Comparison of ENCODE assay signal across 12 cellular contexts in the genomic region with DNA sequence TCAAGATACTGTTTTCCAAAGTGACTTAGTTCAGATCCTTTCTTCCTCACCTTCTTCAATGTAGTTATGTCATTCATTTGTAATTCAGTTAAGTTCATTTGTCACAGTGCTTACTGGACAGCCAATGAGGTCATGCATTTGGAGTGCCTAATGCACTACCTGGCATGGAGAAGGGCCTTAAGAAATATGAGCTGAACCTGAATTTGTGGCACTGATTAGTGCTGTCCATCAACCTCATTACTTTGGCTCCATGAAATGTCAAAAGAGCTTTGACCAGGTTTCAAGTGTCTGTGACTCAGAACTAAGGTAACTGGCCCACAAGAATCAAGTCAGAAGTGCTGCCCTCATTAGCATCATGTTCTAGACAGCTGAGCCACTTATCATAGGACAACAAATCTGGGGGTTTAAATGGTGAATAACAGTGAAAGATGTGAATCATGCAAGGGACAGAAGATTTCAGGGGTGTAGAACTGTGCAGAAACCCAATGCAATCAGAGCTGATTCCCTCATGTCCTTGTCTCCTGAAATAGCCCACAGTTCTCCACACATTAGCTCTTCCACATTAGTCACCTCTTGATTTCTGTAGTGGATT. TPM values are rescaled to one million over a fixed set of nuclear protein-coding genes. Genes with fewer than 3 reads are reported as not detected.
DNase-seq lines count a peak whose midpoint lies in the region; ATAC-seq lines count a peak whose summit lies in the region.
"Had no signal": no experiment of that assay in that cellular context is flagged by ENCODE, and none has a peak within 500 bp of the region (broad histone marks: within the 10 kb centered on the region; RNA-seq: fewer than 3 reads in every experiment).

No MANE protein-coding gene starts in this region.

- peak; percentile 35 for ATAC-seq in GM21737 (IDR thresholded peaks at IDR 0.05; ENCODE audit: unreplicated experiment)
- ATAC-seq in HG03432 (IDR thresholded peaks at IDR 0.05; ENCODE audit: unreplicated experiment): peak; percentile 66
- peak; percentile 26 for ATAC-seq in naive thymus-derived CD4-positive, alpha-beta T cell

- no peaks in the 10 kb centered on the region for H3K9me3 Mint-ChIP-seq in naive thymus-derived CD4-positive, alpha-beta T cell
- H3K9me3 Mint-ChIP-seq: endodermal cell had no signal

- H3K27me3 ChIP-seq in naive thymus-derived CD4-positive, alpha-beta T cell (ENCODE audit: control insufficient read depth in 2 of 2, insufficient read depth in 2 of 2, low read length in 2 of 2): no peaks in the 10 kb centered on the region
- H3K27me3 ChIP-seq: transverse colon had no signal

- no peak overlapping the region for H3K4me3 Mint-ChIP-seq in naive thymus-derived CD4-positive, alpha-beta T cell
- H3K4me3 Mint-ChIP-seq: endodermal cell had no signal

- H3K27ac Mint-ChIP-seq in naive thymus-derived CD4-positive, alpha-beta T cell: no peak overlapping the region
- H3K27ac Mint-ChIP-seq: endodermal cell had no signal

- H3K4me1 Mint-ChIP-seq in naive thymus-derived CD4-positive, alpha-beta T cell: peaks cover 9 to 34% (median 24%) of the 10 kb centered on the region in 7 donors
- H3K4me1 Mint-ChIP-seq: endodermal cell had no signal

- intact Hi-C loops in naive thymus-derived CD4-positive, alpha-beta T cell (cut with micrococcal nuclease): no loop called here

- POLR2A ChIA-PET in naive thymus-derived CD4-positive, alpha-beta T cell (lab: Charles Lee): interaction anchor here (1.7 kb wide), 1 partner anchor 9 kb away, joined by 4 read pairs; no protein-coding TSS in a partner anchor

- H3K36me3 Mint-ChIP-seq in naive thymus-derived CD4-positive, alpha-beta T cell: peaks cover 0 to 4% (median 0%) of the 10 kb centered on the region in 5 donors

- no peak overlapping the region for H3K4me3 ChIP-seq in naive thymus-derived CD4-positive, alpha-beta T cell (ENCODE audit: low read length)
- H3K4me3 ChIP-seq: transverse colon had no signal

- no peaks in the 10 kb centered on the region for H3K9me3 ChIP-seq in naive thymus-derived CD4-positive, alpha-beta T cell (ENCODE audit: control insufficient read depth in 2 of 3, low read length in 3 of 3)
- H3K9me3 ChIP-seq: transverse colon had no signal

- peaks cover 0 to 3% of the 10 kb centered on the region in 2 donors for H3K4me1 ChIP-seq in naive thymus-derived CD4-positive, alpha-beta T cell (ENCODE audit: control insufficient read depth in 2 of 2, insufficient read depth in 2 of 2, low read length in 2 of 2)
- H3K4me1 ChIP-seq: transverse colon had no signal

- no peaks in the 10 kb centered on the region for H3K27me3 Mint-ChIP-seq in naive thymus-derived CD4-positive, alpha-beta T cell

- DNase-seq in DMS 273 (lab: John Stamatoyannopoulos, UW; ENCODE audit: unreplicated experiment) (peak; percentile 28), DMS 273 treated with DMSO at 0.1 percent for 48 hours (lab: John Stamatoyannopoulos, UW) (no peak), NCI-H146 (lab: John Stamatoyannopoulos, UW) (no peak), NCI-H187 treated with DMSO at 0.1 percent for 48 hours (lab: John Stamatoyannopoulos, UW) (no peak)
- no peak for DNase-seq in naive thymus-derived CD4-positive, alpha-beta T cell
- DNase-seq in activated CD8-positive, alpha-beta memory T cell treated with anti-CD3 and anti-CD28 coated beads, Interleukin-2, amount 50 U/mL, for 48 hours: no peak
- DNase-seq: endodermal cell, Right ventricle myocardium superior, transverse colon had no signal

- no peaks in the 10 kb centered on the region for H3K36me3 ChIP-seq in naive thymus-derived CD4-positive, alpha-beta T cell (ENCODE audit: control insufficient read depth in 2 of 3, insufficient read depth in 3 of 3, low read length in 3 of 3)
- H3K36me3 ChIP-seq: transverse colon had no signal

- H3K27ac ChIP-seq in naive thymus-derived CD4-positive, alpha-beta T cell (ENCODE audit: low read depth, low read length): no peak overlapping the region
- H3K27ac ChIP-seq: 22Rv1, transverse colon had no signal

- CTCF ChIA-PET in naive thymus-derived CD4-positive, alpha-beta T cell (lab: Charles Lee): no interaction called here

RNA-seq across cellular contexts. Expression of a gene that starts 38.5 kb away (rescaled TPM):
- total RNA-seq in naive thymus-derived CD4-positive, alpha-beta T cell: 10 to 100 TPM in 1 of 5 experiments, 1 to 10 TPM in 4; 3.4 to 12.3 (median 4.5) TPM
- 10 to 100 TPM in 1 of 2 donors, 1 to 10 TPM in 1; 6.6 to 11.5 TPM for polyA plus RNA-seq in naive thymus-derived CD4-positive, alpha-beta T cell
